13 cellular contexts compared by ENCODE assay signal in genomic region chr3:16253601-16254000, GRCh38. TPM values are rescaled to one million over a fixed set of nuclear protein-coding genes. Genes with fewer than 3 reads are reported as not detected.
A peak's percentile ranks its signal among the peaks of the same experiment; 100 is the strongest.
DNase-seq lines count a peak whose midpoint lies in the region; ATAC-seq and TF ChIP-seq lines count a peak whose summit lies in the region.
"Had no signal": no experiment of that assay in that cellular context is flagged by ENCODE, and none has a peak within 500 bp of the region (broad histone marks: within the 10 kb centered on the region; RNA-seq: fewer than 3 reads in every experiment).

No MANE protein-coding gene starts in this region.

- no peak overlapping the region for H3K4me3 ChIP-seq in dorsolateral prefrontal cortex
- no peak overlapping the region for H3K4me3 ChIP-seq in lower lobe of right lung
- no peak overlapping the region for H3K4me3 ChIP-seq in thyroid gland (replicated peaks in 1 of 3)
- no peak overlapping the region for H3K4me3 ChIP-seq in colonic mucosa
- H3K4me3 ChIP-seq: GM23338, SK-N-MC had no signal

- no peaks in the 10 kb centered on the region for H3K27me3 ChIP-seq in dorsolateral prefrontal cortex
- no peaks in the 10 kb centered on the region for H3K27me3 ChIP-seq in lower lobe of right lung (ENCODE audit: low read depth)
- no peaks in the 10 kb centered on the region for H3K27me3 ChIP-seq in thyroid gland
- H3K27me3 ChIP-seq in colonic mucosa = no peaks in the 10 kb centered on the region

- H3K9me3 ChIP-seq in lower lobe of right lung (no peaks in the 10 kb centered on the region), thyroid gland (no peaks in the 10 kb centered on the region), colonic mucosa (no peaks in the 10 kb centered on the region)

- DNase-seq in NOMO-1 treated with dmso at 0.1 percent for 144 hours (lab: John Stamatoyannopoulos, UW; ENCODE audit: unreplicated experiment) (peak; percentile 82), dorsolateral prefrontal cortex (peak in 9 of 10 donors; percentile 37 to 77 (median 56)), lower lobe of right lung (peak; percentile 74), thyroid gland (peak; percentile 39 to 64), NCI-H748 treated with DMSO at 0.1 percent for 48 hours (lab: John Stamatoyannopoulos, UW) (no peak), colonic mucosa (no peak)
- DNase-seq in activated CD8-positive, alpha-beta memory T cell treated with anti-CD3 and anti-CD28 coated beads, Interleukin-2, amount 50 U/mL, for 4 hours = no peak
- DNase-seq: COR-L47; NCI-H1105 treated with DMSO at 0.1 percent for 48 hours; stimulated activated CD4-positive, alpha-beta T cell treated with anti-CD3 and anti-CD28 coated beads, Interleukin-2, amount 100 ng/mL, for 48 hours had no signal

- 75 to 89% methylated on average over 7 of the region's 7 CpGs for WGBS in thyroid gland, 2 donors

- H3K27ac ChIP-seq in dorsolateral prefrontal cortex = peak overlapping the region in 49 of 59 donors; percentile 4 to 85 (median 61)
- H3K27ac ChIP-seq in lower lobe of right lung = peak overlapping the region; percentile 25
- no peak overlapping the region for H3K27ac ChIP-seq in thyroid gland
- no peak overlapping the region for H3K27ac ChIP-seq in colonic mucosa
- H3K27ac ChIP-seq: SK-N-MC had no signal

- no peak for TF ChIP-seq CTCF in dorsolateral prefrontal cortex (IDR thresholded peaks at IDR 0.05 in 54 of 56, conservative IDR thresholded peaks at IDR 0.05 in 2 of 56; ENCODE audit: low read depth in 1 of 56, partially characterized antibody in 56 of 56)
- TF ChIP-seq CTCF in lower lobe of right lung (IDR thresholded peaks at IDR 0.05) = no peak
- TF ChIP-seq CTCF in thyroid gland (IDR thresholded peaks at IDR 0.05) = no peak
- TF ChIP-seq CTCF in colonic mucosa (IDR thresholded peaks at IDR 0.05) = no peak

- ATAC-seq in lower lobe of right lung (peak; percentile 91 to 95), GM21447 (IDR thresholded peaks at IDR 0.05; ENCODE audit: unreplicated experiment) (no peak)
- ATAC-seq: GM23338 had no signal

- H3K36me3 ChIP-seq in lower lobe of right lung (peaks cover 7% of the 10 kb centered on the region), thyroid gland (no peaks in the 10 kb centered on the region), colonic mucosa (no peaks in the 10 kb centered on the region)

- intact Hi-C loops in dorsolateral prefrontal cortex (cut with DNase I) (loop anchor here in 1 of 2 donors (10.0 kb wide), 1 partner anchor 619 kb away; no protein-coding TSS in a partner anchor), lower lobe of right lung (cut with DNase I) (no loop called here), thyroid gland (cut with DNase I) (loop anchor here (5.0 kb wide), 1 partner anchor 436 kb away; no protein-coding TSS in a partner anchor), colonic mucosa (cut with DNase I) (no loop called here)

- no peaks in the 10 kb centered on the region for H3K4me1 ChIP-seq in lower lobe of right lung
- H3K4me1 ChIP-seq in thyroid gland = no peaks in the 10 kb centered on the region
- no peaks in the 10 kb centered on the region for H3K4me1 ChIP-seq in colonic mucosa

- H3K9ac ChIP-seq in colonic mucosa (ENCODE audit: low read depth in 2 of 2, low read length in 2 of 2) = no peak overlapping the region

- no peak for TF ChIP-seq POLR2A in thyroid gland (IDR thresholded peaks at IDR 0.05)

RNA-seq across cellular contexts. Expression of gene DPH3, which starts 11.1 kb away (rescaled TPM):
- total RNA-seq in dorsolateral prefrontal cortex (10 to 100 TPM; 12.7 to 30.0 (median 19.6) TPM), lower lobe of right lung (29.0 TPM), thyroid gland (10 to 100 TPM; 18.4 to 27.1 (median 19.6) TPM), colonic mucosa (10 to 100 TPM; 15.4 to 23.4 TPM)

RNA-seq across cellular contexts. Expression of gene OXNAD1, which starts 11.4 kb away (rescaled TPM):
- total RNA-seq in dorsolateral prefrontal cortex = 10 to 100 TPM; 16.6 to 37.5 (median 26.2) TPM
- total RNA-seq in lower lobe of right lung = 13.1 TPM
- total RNA-seq in thyroid gland = 10 to 100 TPM; 22.3 to 34.0 (median 27.4) TPM
- total RNA-seq in colonic mucosa = 10 to 100 TPM; 23.4 to 26.2 TPM

Comparison
In these comparisons a context has a peak if more than half of its experiments do, and no peak if none do; other contexts are left out.
1. DNase-seq: peak in NOMO-1 treated with dmso at 0.1 percent for 144 hours (single experiment), dorsolateral prefrontal cortex (9 of 10), lower lobe of right lung (single experiment) and thyroid gland (2 of 2); none in activated CD8-positive, alpha-beta memory T cell treated with anti-CD3 and anti-CD28 coated beads, Interleukin-2, amount 50 U/mL, for 4 hours (single experiment), NCI-H748 treated with DMSO at 0.1 percent for 48 hours (single experiment) and colonic mucosa (single experiment).
2. H3K27ac ChIP-seq: peak in dorsolateral prefrontal cortex (49 of 59) and lower lobe of right lung (single experiment); none in thyroid gland (0 of 3) and colonic mucosa (single experiment).